1 cellular context compared by ENCODE assay signal in genomic region chr1:151516031-151516511, GRCh38.
TF ChIP-seq lines count a peak whose summit lies in the region.

No MANE protein-coding gene starts in this region.

TF ChIP-seq in H1, 55 proteins besides CTCF, POLR2A, EP300 and RAD21:
- TF ChIP-seq ASH2L (IDR thresholded peaks at IDR 0.05; ENCODE audit: low read length): peak; percentile 56
- no peak for TF ChIP-seq EZH2 (IDR thresholded peaks at IDR 0.05; ENCODE audit: low read depth, low read length, severe bottlenecking)
- TF ChIP-seq TAF1 (IDR thresholded peaks at IDR 0.05; ENCODE audit: low read depth, low read length): no peak
- TF ChIP-seq JUND (IDR thresholded peaks at IDR 0.05; ENCODE audit: low read length): peak; percentile 32; the same call in 1 of the 2 replicates
- peak; percentile 74 for TF ChIP-seq TEAD4 (IDR thresholded peaks at IDR 0.05; ENCODE audit: low read depth, low read length)
